Comparison of ENCODE assay signal across 19 cellular contexts in the genomic region with DNA sequence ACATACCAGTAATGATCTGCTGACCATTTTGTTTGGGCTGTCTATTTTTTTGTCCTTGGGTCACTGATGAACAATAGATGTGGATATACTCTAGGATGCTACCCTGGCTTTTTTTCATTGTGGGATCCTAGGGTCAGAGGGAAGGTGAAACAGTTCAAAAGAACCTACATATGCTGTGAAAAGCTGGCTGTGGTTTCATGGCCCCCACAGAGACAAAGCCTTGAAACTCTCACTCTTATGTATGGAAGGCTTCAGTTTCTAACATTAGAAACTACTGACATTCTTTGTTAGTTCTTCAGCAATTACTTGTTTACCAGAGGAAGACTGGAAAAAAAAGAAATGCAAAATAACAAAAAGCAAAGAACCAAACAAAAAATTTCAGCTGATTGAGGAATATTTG.
DNase-seq lines count a peak whose midpoint lies in the region; ATAC-seq, FAIRE-seq and TF ChIP-seq lines count a peak whose summit lies in the region.
"Had no signal": no experiment of that assay in that cellular context is flagged by ENCODE, and none has a peak within 500 bp of the region (broad histone marks: within the 10 kb centered on the region; RNA-seq: fewer than 3 reads in every experiment).

No MANE protein-coding gene starts in this region.

- H3K9me2 ChIP-seq in MM.1S (replicated peaks; ENCODE audit: insufficient read depth, low read length), result no peaks in the 10 kb centered on the region

- H3K9me3 ChIP-seq in MM.1S (replicated peaks; ENCODE audit: insufficient read depth, low read length) (no peaks in the 10 kb centered on the region), GM12878 (replicated peaks; ENCODE audit: control insufficient read depth, insufficient read depth, low read length) (no peaks in the 10 kb centered on the region)

- ATAC-seq in HG02852 (IDR thresholded peaks at IDR 0.05; ENCODE audit: unreplicated experiment) (peak; percentile 45), GM12878 (no peak), GM21515 (IDR thresholded peaks at IDR 0.05; ENCODE audit: unreplicated experiment) (no peak)

- H3K4me1 ChIP-seq in MM.1S (ENCODE audit: low read length) (peaks cover 16% of the 10 kb centered on the region), GM12878 (ENCODE audit: control insufficient read depth, insufficient read depth, low read length) (no peaks in the 10 kb centered on the region)

- H3K4me3 Mint-ChIP-seq in nephron progenitor cell, result peak overlapping the region; percentile 12
- H3K4me3 Mint-ChIP-seq in endothelial cell (ENCODE audit: unreplicated experiment), result no peak overlapping the region
- H3K4me3 Mint-ChIP-seq: CD4-positive, alpha-beta memory T cell had no signal

- TF ChIP-seq CTCF in MM.1S (IDR thresholded peaks at IDR 0.05; ENCODE audit: low read length) (no peak), GM12878 (IDR thresholded peaks at IDR 0.05 in 2 of 3, conservative IDR thresholded peaks at IDR 0.05 in 1 of 3; ENCODE audit: control insufficient read depth in 2 of 3, extremely low read depth in 1 of 3, insufficient read depth in 1 of 3, low read depth in 3 of 3, low read length in 3 of 3) (no peak), nephron progenitor cell (IDR thresholded peaks at IDR 0.05) (no peak), endothelial cell (IDR thresholded peaks at IDR 0.05; ENCODE audit: unreplicated experiment) (no peak)

- BruUV-seq in GM12878 (replicated peaks; lab: Mats Ljungman, UMichigan), result no TSS peak

- H3K27ac Mint-ChIP-seq in nephron progenitor cell (peak overlapping the region; percentile 7), endothelial cell (ENCODE audit: unreplicated experiment) (no peak overlapping the region)
- H3K27ac Mint-ChIP-seq: CD4-positive, alpha-beta memory T cell had no signal

- DNase-seq in MM.1S (peak; percentile 52), GM12878 (ENCODE audit: low read depth, low spot score) (no peak), nephron progenitor cell (no peak), middle frontal gyrus (ENCODE audit: extremely low spot score, low spot score) (no peak), endothelial cell (ENCODE audit: low spot score) (no peak)
- DNase-seq in activated CD4-positive, CD25-positive, alpha-beta regulatory T cell (lab: John Stamatoyannopoulos, UW), result no peak
- DNase-seq: C1 segment of cervical spinal cord; Calu3; CD4-positive, alpha-beta memory T cell; COR-L47; DMS53; DMS79 treated with DMSO at 0.1 percent for 48 hours; H7; HCEC 1CT had no signal

- H3K9ac ChIP-seq in MM.1S (ENCODE audit: low read length) (no peak overlapping the region), GM12878 (ENCODE audit: control insufficient read depth, insufficient read depth, low read length) (no peak overlapping the region)

- in situ Hi-C loops in GM12878 (cut with MboI), result no loop called here

- no peak for TF ChIP-seq POLR2A in GM12878 (IDR thresholded peaks at IDR 0.05; ENCODE audit: low read depth, low read length)

- FAIRE-seq in GM12878 (lab: Jason Lieb, UNC), result no peak
- FAIRE-seq: G401.6, GM19239, H1 had no signal

- intact Hi-C loops in GM12878 (cut with micrococcal nuclease; ENCODE audit: unreplicated experiment), result no loop called here

- H3K79me2 ChIP-seq in MM.1S (ENCODE audit: low read length), result no peaks in the 10 kb centered on the region
- H3K79me2 ChIP-seq in GM12878 (ENCODE audit: control insufficient read depth, insufficient read depth, low read length), result no peaks in the 10 kb centered on the region

- H3K36me3 Mint-ChIP-seq in nephron progenitor cell (ENCODE audit: low read depth) (peaks cover 5% of the 10 kb centered on the region), endothelial cell (ENCODE audit: low read depth, unreplicated experiment) (no peaks in the 10 kb centered on the region)
- H3K36me3 Mint-ChIP-seq: CD4-positive, alpha-beta memory T cell had no signal

- H3K4me1 Mint-ChIP-seq in nephron progenitor cell (peaks cover 53% of the 10 kb centered on the region), endothelial cell (ENCODE audit: unreplicated experiment) (peaks cover 6% of the 10 kb centered on the region)
- H3K4me1 Mint-ChIP-seq: CD4-positive, alpha-beta memory T cell had no signal

- no peak for TF ChIP-seq EP300 in GM12878 (IDR thresholded peaks at IDR 0.05; ENCODE audit: borderline replicate concordance in 1 of 2, control insufficient read depth in 1 of 2, low read depth in 2 of 2, low read length in 2 of 2)

- H3K27me3 ChIP-seq in MM.1S (replicated peaks; ENCODE audit: insufficient read depth, low read length) (no peaks in the 10 kb centered on the region), GM12878 (replicated peaks in 1 of 2; ENCODE audit: control insufficient read depth in 2 of 2, insufficient read depth in 2 of 2, low read length in 1 of 2) (no peaks in the 10 kb centered on the region)

- H4K20me1 ChIP-seq in MM.1S (ENCODE audit: insufficient read depth, low read length) (no peaks in the 10 kb centered on the region), GM12878 (ENCODE audit: control insufficient read depth, insufficient read depth) (no peaks in the 10 kb centered on the region; the same call in 1 of the 2 replicates)

- H3K4me2 ChIP-seq in MM.1S (ENCODE audit: low read depth, low read length) (no peak overlapping the region; the same call in 1 of the 2 replicates), GM12878 (ENCODE audit: control insufficient read depth, insufficient read depth) (no peak overlapping the region)

- no peak for TF ChIP-seq RAD21 in GM12878 (IDR thresholded peaks at IDR 0.05; ENCODE audit: insufficient read depth, low read depth, low read length)

- H3K4me3 ChIP-seq in MM.1S (ENCODE audit: low read length) (no peak overlapping the region), GM12878 (no peak overlapping the region)

- H3K27ac ChIP-seq in MM.1S (ENCODE audit: low read length), result no peak overlapping the region
- H3K27ac ChIP-seq in GM12878 (ENCODE audit: control insufficient read depth, insufficient read depth), result no peak overlapping the region

- CTCF ChIA-PET in GM12878 (lab: Yijun Ruan, JAX), result no interaction called here

- no peak overlapping the region for H2AFZ ChIP-seq in MM.1S (ENCODE audit: low read length)
- H2AFZ ChIP-seq in GM12878 (ENCODE audit: control insufficient read depth, low read depth, low read length), result no peak overlapping the region

- H3K36me3 ChIP-seq in MM.1S (replicated peaks; ENCODE audit: insufficient read depth, low read length) (no peaks in the 10 kb centered on the region), GM12878 (ENCODE audit: control insufficient read depth in 2 of 2, insufficient read depth in 2 of 2, low read length in 1 of 2) (no peaks in the 10 kb centered on the region)

- RAD21 ChIA-PET in GM12878 (lab: Charles Lee; ENCODE audit: unreplicated experiment), result no interaction called here

- SMC1A ChIA-PET in GM12878 (lab: Charles Lee; ENCODE audit: uncharacterized antibody, unreplicated experiment), result no interaction called here

- POLR2A ChIA-PET in GM12878 (lab: Charles Lee), result no interaction called here

- no peaks in the 10 kb centered on the region for H3F3A ChIP-seq in MM.1S (ENCODE audit: insufficient read depth, low read length)

- H3K27me3 Mint-ChIP-seq in nephron progenitor cell (ENCODE audit: low read depth, poor library complexity), result no peaks in the 10 kb centered on the region
- peaks cover 2% of the 10 kb centered on the region for H3K27me3 Mint-ChIP-seq in endothelial cell (ENCODE audit: unreplicated experiment)

- H3K9me3 Mint-ChIP-seq in nephron progenitor cell (no peaks in the 10 kb centered on the region), endothelial cell (ENCODE audit: unreplicated experiment) (no peaks in the 10 kb centered on the region)

TF ChIP-seq in GM12878, 131 proteins besides CTCF, POLR2A, EP300 and RAD21:
- TF ChIP-seq ETV6 (conservative IDR thresholded peaks at IDR 0.05 in 1 of 2, IDR thresholded peaks at IDR 0.05 in 1 of 2; ENCODE audit: borderline replicate concordance in 1 of 2, low read depth in 1 of 2) (no peak), ZZZ3 (IDR thresholded peaks at IDR 0.05; ENCODE audit: control insufficient read depth, insufficient read length, low read depth) (peak; percentile 16), SPI1 (IDR thresholded peaks at IDR 0.05; ENCODE audit: borderline replicate concordance, insufficient read depth, low read depth, low read length) (no peak)
